ENCODE assay signal across 8 cellular contexts in genomic region chr12:85469158-85470086, GRCh38.
A peak's percentile ranks its signal among the peaks of the same experiment; 100 is the strongest.
DNase-seq lines count a peak whose midpoint lies in the region; ATAC-seq, FAIRE-seq and TF ChIP-seq lines count a peak whose summit lies in the region.
"Not testable (repeated sequence)": the region's sequence is repeated elsewhere in the genome, so short reads cannot be mapped to it uniquely, and the experiment has no call there.

No MANE protein-coding gene starts in this region.

- H3K27ac Mint-ChIP-seq in GM23338 = peak overlapping the region; percentile 96
- not testable (repeated sequence) for H3K27ac Mint-ChIP-seq in activated naive CD8-positive, alpha-beta T cell

- not testable (repeated sequence) for H3K4me3 ChIP-seq in A549; epithelial cell of esophagus (ENCODE audit: low read length)
- H3K4me3 ChIP-seq in GM23338 = peak overlapping the region; percentile 45
- peak overlapping the region; percentile 42 to 51; a peak in 1 of 4 replicates for H3K4me3 ChIP-seq in SK-N-SH (ENCODE audit: low read depth in 2 of 2, low read length in 1 of 2)
- peak overlapping the region in 2 of 3 donors; percentile 12 to 49 for H3K4me3 ChIP-seq in liver (ENCODE audit: low read depth in 1 of 3, low read length in 3 of 3)
- peak overlapping the region; percentile 60 for H3K4me3 ChIP-seq in psoas muscle

- not testable (repeated sequence) for H4K20me1 ChIP-seq in GM23338 (replicated peaks; ENCODE audit: insufficient read depth); SK-N-SH (ENCODE audit: insufficient read depth)

- H3K27me3 Mint-ChIP-seq in GM23338 (ENCODE audit: insufficient read depth, low read depth, poor library complexity); activated naive CD8-positive, alpha-beta T cell: not testable (repeated sequence)

- CTCF ChIA-PET in A549 (lab: Yijun Ruan, JAX) (interaction anchor here (0.9 to 2.5 kb wide), 29 partner anchors 7 to 482 kb away, joined by 3 to 29 read pairs (median 4); partner anchors contain the start of gene NTS), SK-N-SH (lab: Yijun Ruan, JAX) (interaction anchor here (0.6 to 3.2 kb wide), 33 partner anchors 10 to 485 kb away, joined by 3 to 64 read pairs (median 4); partner anchors contain the start of gene ALX1)

- H3K79me2 ChIP-seq in GM23338 (replicated peaks; ENCODE audit: insufficient read depth); SK-N-SH (ENCODE audit: insufficient read depth): not testable (repeated sequence)

- not testable (repeated sequence) for H3K27me3 ChIP-seq in GM23338 (ENCODE audit: insufficient read depth); SK-N-SH (ENCODE audit: insufficient read depth); liver (ENCODE audit: control insufficient read depth in 4 of 4, insufficient read depth in 4 of 4, low read length in 3 of 4); psoas muscle (ENCODE audit: insufficient read depth in 3 of 3, low read length in 2 of 3)

- 39% methylated on average over 5 of the region's 5 CpGs for WGBS in A549 (ENCODE audit: missing lambda C conversion rate)
- 58% methylated on average over 5 of the region's 5 CpGs for WGBS in SK-N-SH (ENCODE audit: low lambda C conversion rate)
- 47% methylated on average over 5 of the region's 5 CpGs for WGBS in liver
- 43% methylated on average over 5 of the region's 5 CpGs for WGBS in psoas muscle, 3 donors

- peak overlapping the region; percentile 66; the same call in 2 of the 3 replicates for H3K4me3 Mint-ChIP-seq in GM23338
- H3K4me3 Mint-ChIP-seq in activated naive CD8-positive, alpha-beta T cell = peak overlapping the region; percentile 87

- POLR2A ChIA-PET in A549 (lab: Yijun Ruan, JAX) = not testable (repeated sequence)
- POLR2A ChIA-PET in SK-N-SH (lab: Yijun Ruan, JAX) = interaction anchor here (0.6 kb wide), 1 partner anchor 730 kb away, joined by 3 read pairs; no protein-coding TSS in a partner anchor

- not testable (repeated sequence) for H3K4me1 ChIP-seq in A549; SK-N-SH (ENCODE audit: control insufficient read depth in 1 of 2, insufficient read depth in 2 of 2, low read depth in 1 of 2, low read length in 1 of 2); liver (ENCODE audit: control insufficient read depth in 4 of 4, insufficient read depth in 4 of 4, low read length in 3 of 4); psoas muscle
- H3K4me1 ChIP-seq in GM23338 (ENCODE audit: insufficient read depth) = peaks cover 19% of the 10 kb centered on the region

- TF ChIP-seq RAD21 in A549 (conservative IDR thresholded peaks at IDR 0.05 in 1 of 2, IDR thresholded peaks at IDR 0.05 in 1 of 2); SK-N-SH (IDR thresholded peaks at IDR 0.05; ENCODE audit: low read length); liver (IDR thresholded peaks at IDR 0.05): not testable (repeated sequence)

- TF ChIP-seq EP300 in A549 (IDR thresholded peaks at IDR 0.05); SK-N-SH (IDR thresholded peaks at IDR 0.05; ENCODE audit: borderline replicate concordance in 1 of 2, low read depth in 1 of 2, low read length in 1 of 2): not testable (repeated sequence)

- H3K9ac ChIP-seq in SK-N-SH; liver (ENCODE audit: low read depth in 1 of 2, low read length in 2 of 2): not testable (repeated sequence)

- H2AFZ ChIP-seq in GM23338 = peak overlapping the region; percentile 49
- peak overlapping the region; percentile 76 for H2AFZ ChIP-seq in SK-N-SH (ENCODE audit: low read depth)

- TF ChIP-seq CTCF in A549 (IDR thresholded peaks at IDR 0.05); GM23338 (conservative IDR thresholded peaks at IDR 0.05; ENCODE audit: low read depth in 2 of 2); SK-N-SH (IDR thresholded peaks at IDR 0.05); epithelial cell of esophagus (IDR thresholded peaks at IDR 0.05; ENCODE audit: insufficient read depth, low read depth, low read length, missing control alignments); liver (IDR thresholded peaks at IDR 0.05; ENCODE audit: low read depth, low read length, missing input control); psoas muscle (IDR thresholded peaks at IDR 0.05): not testable (repeated sequence)

- not testable (repeated sequence) for ATAC-seq in A549, psoas muscle
- ATAC-seq in GM23338 = peak; percentile 53

- DNase-seq in A549 (ENCODE audit: low read depth in 1 of 2, low spot score in 1 of 2) (peak in 1 of 2 experiments; percentile 27), GM23338 (ENCODE audit: low spot score) (peak; percentile 50), NCI-H2029 treated with DMSO at 0.1 percent for 48 hours (lab: John Stamatoyannopoulos, UW) (peak; percentile 66), epithelial cell of esophagus (ENCODE audit: low read depth) (peak; percentile 45)
- DNase-seq in SK-N-SH, psoas muscle: not testable (repeated sequence)

- H3K9me3 Mint-ChIP-seq in GM23338; activated naive CD8-positive, alpha-beta T cell (ENCODE audit: low read depth): not testable (repeated sequence)

- not testable (repeated sequence) for H3F3A ChIP-seq in GM23338 (replicated peaks; ENCODE audit: low read depth); SK-N-SH (replicated peaks; ENCODE audit: insufficient read depth)

- not testable (repeated sequence) for H3K36me3 Mint-ChIP-seq in GM23338 (ENCODE audit: low read depth); activated naive CD8-positive, alpha-beta T cell

- not testable (repeated sequence) for H3K9me3 ChIP-seq in A549; SK-N-SH; liver (ENCODE audit: control insufficient read depth in 4 of 4, low read length in 3 of 4); psoas muscle

- not testable (repeated sequence) for TF ChIP-seq POLR2A in A549 (IDR thresholded peaks at IDR 0.05; ENCODE audit: low read length)

- intact Hi-C loops in psoas muscle (cut with DNase I) = loop anchor here (5.0 kb wide), 2 partner anchors 403 to 453 kb away; partner anchors contain the start of gene NTS (in 2 of the 2)

- H3K27ac ChIP-seq in A549 = peak overlapping the region; percentile 53 to 73
- peak overlapping the region; percentile 83 for H3K27ac ChIP-seq in GM23338 (ENCODE audit: low read depth)
- not testable (repeated sequence) for H3K27ac ChIP-seq in SK-N-SH (ENCODE audit: low read depth in 2 of 2, low read length in 1 of 2); liver (ENCODE audit: low read depth in 1 of 2, low read length in 2 of 2); psoas muscle

- H3K4me1 Mint-ChIP-seq in GM23338 = peaks cover 27% of the 10 kb centered on the region
- peaks cover 14% of the 10 kb centered on the region for H3K4me1 Mint-ChIP-seq in activated naive CD8-positive, alpha-beta T cell (ENCODE audit: low read depth)

- H3K36me3 ChIP-seq in GM23338 (ENCODE audit: insufficient read depth); SK-N-SH (replicated peaks in 1 of 2; ENCODE audit: control insufficient read depth in 1 of 2, insufficient read depth in 2 of 2, low read length in 1 of 2); liver (ENCODE audit: control insufficient read depth in 4 of 4, insufficient read depth in 3 of 4, low read depth in 1 of 4, low read length in 3 of 4); psoas muscle (ENCODE audit: insufficient read depth in 1 of 2, low read depth in 1 of 2): not testable (repeated sequence)

- H3K4me2 ChIP-seq in A549 (peak overlapping the region; percentile 63), GM23338 (peak overlapping the region; percentile 61), SK-N-SH (peak overlapping the region; percentile 64; the same call in 1 of the 2 replicates)

- not testable (repeated sequence) for H3K9me2 ChIP-seq in GM23338 (ENCODE audit: insufficient read depth); SK-N-SH

- FAIRE-seq in A549 (lab: Jason Lieb, UNC) = not testable (repeated sequence)

TF ChIP-seq in A549, 52 proteins besides CTCF, POLR2A, EP300 and RAD21 (continues in another document):
- TF ChIP-seq EHF (CRISPR knock-in tag; IDR thresholded peaks at IDR 0.05) (peak; percentile 94), FOSB (CRISPR knock-in tag; IDR thresholded peaks at IDR 0.05) (0 out of 2 replicates have a peak, but pooled peaks have one; percentile 30), ZNF302 (CRISPR knock-in tag; IDR thresholded peaks at IDR 0.05) (peak; percentile 95), FOXS1 (CRISPR knock-in tag; IDR thresholded peaks at IDR 0.05) (peak; percentile 83; the same call in 1 of the 2 replicates)
